9 cellular contexts compared by ENCODE assay signal in the genomic region with DNA sequence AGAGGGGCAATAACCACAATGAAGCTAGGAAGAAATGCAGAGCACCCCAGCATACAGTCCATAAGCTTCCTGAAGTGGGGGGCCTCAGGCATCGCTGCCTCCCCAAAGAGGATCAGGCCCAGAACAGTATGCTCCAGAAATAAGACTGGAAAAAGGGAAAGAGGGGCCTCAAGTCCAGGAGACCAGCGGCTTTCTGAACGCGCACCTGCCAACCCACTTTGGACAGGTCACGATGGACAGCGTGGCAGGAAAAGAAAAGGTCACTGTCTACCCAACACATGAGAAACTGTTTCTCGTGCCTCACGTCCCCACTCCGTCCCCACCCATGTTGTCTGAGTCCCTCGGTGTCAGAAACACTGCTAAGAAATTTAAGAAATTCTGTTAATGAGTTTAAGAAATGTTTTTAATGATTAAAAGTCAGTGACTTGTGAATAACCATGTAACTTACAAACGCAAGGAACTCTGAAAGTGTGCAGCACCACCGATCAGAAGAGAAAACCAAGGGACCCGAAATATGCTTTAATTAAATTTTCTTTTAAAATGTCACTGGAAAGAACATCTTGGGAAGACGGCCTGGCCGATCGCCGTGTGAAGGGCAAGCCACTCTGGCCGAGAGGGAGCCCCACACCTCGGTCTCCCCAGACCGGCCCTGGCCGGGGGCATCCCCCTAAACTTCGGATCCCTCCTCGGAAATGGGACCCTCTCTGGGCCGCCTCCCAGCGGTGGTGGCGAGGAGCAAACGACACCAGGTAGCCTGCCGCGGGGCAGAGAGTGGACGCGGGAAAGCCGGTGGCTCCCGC. TPM values are rescaled to one million over a fixed set of nuclear protein-coding genes. Genes with fewer than 3 reads are reported as not detected.
A peak's percentile ranks its signal among the peaks of the same experiment; 100 is the strongest.
DNase-seq lines count a peak whose midpoint lies in the region; ATAC-seq, FAIRE-seq and TF ChIP-seq lines count a peak whose summit lies in the region.
"Had no signal": no experiment of that assay in that cellular context is flagged by ENCODE, and none has a peak within 500 bp of the region (broad histone marks: within the 10 kb centered on the region; RNA-seq: fewer than 3 reads in every experiment).

No MANE protein-coding gene starts in this region.

- no peaks in the 10 kb centered on the region for H3K36me3 Mint-ChIP-seq in activated CD4-positive, alpha-beta T cell treated with anti-CD3 and anti-CD28 coated beads for 36 hours (ENCODE audit: low read depth)
- no peaks in the 10 kb centered on the region for H3K36me3 Mint-ChIP-seq in activated T-helper 17 cell treated with anti-CD3 and anti-CD28 coated beads, Interleukin-2, amount 50 U/mL, for 72 hours (ENCODE audit: low read depth)

- peaks cover 5% of the 10 kb centered on the region for H3K4me1 ChIP-seq in hepatocyte (ENCODE audit: insufficient read depth)
- no peaks in the 10 kb centered on the region for H3K4me1 ChIP-seq in small intestine (ENCODE audit: control insufficient read depth in 2 of 2, insufficient read depth in 1 of 2, low read depth in 1 of 2, low read length in 1 of 2)

- ATAC-seq in activated CD4-positive, alpha-beta T cell treated with anti-CD3 and anti-CD28 coated beads for 36 hours, result peak; percentile 32
- peak; percentile 20 for ATAC-seq in activated T-helper 17 cell treated with anti-CD3 and anti-CD28 coated beads, Interleukin-2, amount 50 U/mL, for 72 hours (replicated peaks)
- ATAC-seq in GM21381 (IDR thresholded peaks at IDR 0.05; ENCODE audit: unreplicated experiment), result no peak

- H3K4me1 Mint-ChIP-seq in activated CD4-positive, alpha-beta T cell treated with anti-CD3 and anti-CD28 coated beads for 36 hours, result peaks cover 4% of the 10 kb centered on the region
- no peaks in the 10 kb centered on the region for H3K4me1 Mint-ChIP-seq in activated T-helper 17 cell treated with anti-CD3 and anti-CD28 coated beads, Interleukin-2, amount 50 U/mL, for 72 hours

- POLR2A ChIA-PET in activated CD4-positive, alpha-beta T cell treated with anti-CD3 and anti-CD28 coated beads for 36 hours (lab: Charles Lee), result no interaction called here

- CTCF ChIA-PET in activated CD4-positive, alpha-beta T cell treated with anti-CD3 and anti-CD28 coated beads for 36 hours (lab: Charles Lee), result interaction anchor here (1.1 to 1.4 kb wide), 2 partner anchors 152 to 192 kb away, joined by 4 to 5 read pairs; no protein-coding TSS in a partner anchor

- H3K27me3 ChIP-seq in hepatocyte (no peaks in the 10 kb centered on the region), small intestine (ENCODE audit: control insufficient read depth in 2 of 2, insufficient read depth in 2 of 2, low read length in 2 of 2) (peaks cover 0 to 9% of the 10 kb centered on the region in 2 donors)

- DNase-seq in activated CD4-positive, alpha-beta T cell treated with anti-CD3 and anti-CD28 coated beads for 36 hours, result peak; percentile 32
- DNase-seq in activated CD4-positive, alpha-beta T cell treated with anti-CD3 and anti-CD28 coated beads, Interleukin-2, amount 50 U/mL, for 1 hour, result no peak
- DNase-seq in hepatocyte (ENCODE audit: low spot score) (peak; percentile 72), small intestine (peak; percentile 41), NCI-H1930 (lab: John Stamatoyannopoulos, UW) (no peak), NCI-H2196 (lab: John Stamatoyannopoulos, UW; ENCODE audit: unreplicated experiment) (no peak)
- DNase-seq: DND-41 had no signal

- peaks cover 47% of the 10 kb centered on the region for H3K27me3 Mint-ChIP-seq in activated CD4-positive, alpha-beta T cell treated with anti-CD3 and anti-CD28 coated beads for 36 hours
- H3K27me3 Mint-ChIP-seq in activated T-helper 17 cell treated with anti-CD3 and anti-CD28 coated beads, Interleukin-2, amount 50 U/mL, for 72 hours, result peaks cover 33% of the 10 kb centered on the region

- H3K4me3 Mint-ChIP-seq in activated CD4-positive, alpha-beta T cell treated with anti-CD3 and anti-CD28 coated beads for 36 hours, result peak overlapping the region; percentile 51
- peak overlapping the region; percentile 68 for H3K4me3 Mint-ChIP-seq in activated T-helper 17 cell treated with anti-CD3 and anti-CD28 coated beads, Interleukin-2, amount 50 U/mL, for 72 hours

- peak; percentile 20 for TF ChIP-seq CTCF in hepatocyte (IDR thresholded peaks at IDR 0.05; ENCODE audit: poor library complexity)

- H3K9me3 ChIP-seq in hepatocyte (ENCODE audit: low read depth), result no peaks in the 10 kb centered on the region
- H3K9me3 ChIP-seq in small intestine (ENCODE audit: control insufficient read depth, low read depth), result no peaks in the 10 kb centered on the region

- no peaks in the 10 kb centered on the region for H4K20me1 ChIP-seq in hepatocyte (ENCODE audit: insufficient read depth, poor library complexity, severe bottlenecking)

- peak overlapping the region; percentile 58 for H2AFZ ChIP-seq in hepatocyte

- peak overlapping the region; percentile 91 for H3K4me2 ChIP-seq in hepatocyte

- H3K27ac Mint-ChIP-seq in activated CD4-positive, alpha-beta T cell treated with anti-CD3 and anti-CD28 coated beads for 36 hours, result no peak overlapping the region
- no peak overlapping the region for H3K27ac Mint-ChIP-seq in activated T-helper 17 cell treated with anti-CD3 and anti-CD28 coated beads, Interleukin-2, amount 50 U/mL, for 72 hours

- intact Hi-C loops in activated CD4-positive, alpha-beta T cell treated with anti-CD3 and anti-CD28 coated beads for 36 hours (cut with DNase I, micrococcal nuclease), result loop anchor here (5.0 kb wide), 3 partner anchors 150 to 195 kb away; a partner anchor contains a TSS

- H3K79me2 ChIP-seq in hepatocyte, result peaks cover 32% of the 10 kb centered on the region

- H3K27ac ChIP-seq in hepatocyte (peak overlapping the region; percentile 73), small intestine (ENCODE audit: low read depth in 1 of 2, low read length in 1 of 2) (peak overlapping the region; percentile 74)

- FAIRE-seq in small intestine (lab: Jason Lieb, UNC), result no peak

- H3K9me3 Mint-ChIP-seq in activated CD4-positive, alpha-beta T cell treated with anti-CD3 and anti-CD28 coated beads for 36 hours (ENCODE audit: low read depth), result no peaks in the 10 kb centered on the region
- no peaks in the 10 kb centered on the region for H3K9me3 Mint-ChIP-seq in activated T-helper 17 cell treated with anti-CD3 and anti-CD28 coated beads, Interleukin-2, amount 50 U/mL, for 72 hours

- no peaks in the 10 kb centered on the region for H3K9me2 ChIP-seq in hepatocyte (replicated peaks; ENCODE audit: insufficient read depth)

- WGBS in hepatocyte (ENCODE audit: low lambda C conversion rate, missing lambda C conversion rate), result 30% methylated on average over 28 of the region's 33 CpGs
- 24 to 37% (median 30%) methylated on average over 24 to 33 of the region's 33 CpGs for WGBS in small intestine, 3 donors

- H3K4me3 ChIP-seq in hepatocyte (peak overlapping the region; percentile 4), small intestine (ENCODE audit: low read depth in 1 of 2, low read length in 2 of 2) (peak overlapping the region; percentile 23 to 98)

- H3K36me3 ChIP-seq in hepatocyte (replicated peaks; ENCODE audit: insufficient read depth, low read depth) (no peaks in the 10 kb centered on the region), small intestine (ENCODE audit: control insufficient read depth in 2 of 2, insufficient read depth in 2 of 2, low read length in 2 of 2) (no peaks in the 10 kb centered on the region)

RNA-seq across cellular contexts. Expression of a gene that starts 1.7 kb away (rescaled TPM):
- total RNA-seq in activated CD4-positive, alpha-beta T cell treated with anti-CD3 and anti-CD28 coated beads for 36 hours, result 1 to 10 TPM; 1.1 TPM
- 10 to 100 TPM in 1 of 2 donors, 1 to 10 TPM in 1; 1.5 to 18.3 TPM for total RNA-seq in activated T-helper 17 cell treated with anti-CD3 and anti-CD28 coated beads, Interleukin-2, amount 50 U/mL, for 72 hours
- 37.9 and 39.6 TPM in 2 replicates for total RNA-seq in hepatocyte
- 25.1 and 25.3 TPM in 2 replicates for polyA plus RNA-seq in hepatocyte
- 10 to 100 TPM; 21.3 to 40.3 (median 39.8) TPM for polyA plus RNA-seq in small intestine

Comparison
In these comparisons a context has a peak if more than half of its experiments do, and no peak if none do; other contexts are left out.
1. DNase-seq: peak in activated CD4-positive, alpha-beta T cell treated with anti-CD3 and anti-CD28 coated beads for 36 hours (single experiment), hepatocyte (single experiment) and small intestine (single experiment); none in activated CD4-positive, alpha-beta T cell treated with anti-CD3 and anti-CD28 coated beads, Interleukin-2, amount 50 U/mL, for 1 hour (single experiment), NCI-H1930 (0 of 2) and NCI-H2196 (single experiment).